In genomic region chr5:37060030-37060429, GRCh38 we compare ENCODE assay signal across 17 cellular contexts.
DNase-seq lines count a peak whose midpoint lies in the region; ATAC-seq and TF ChIP-seq lines count a peak whose summit lies in the region.
"Had no signal": no experiment of that assay in that cellular context is flagged by ENCODE, and none has a peak within 500 bp of the region (broad histone marks: within the 10 kb centered on the region; RNA-seq: fewer than 3 reads in every experiment).

No MANE protein-coding gene starts in this region.

- peaks cover 3% of the 10 kb centered on the region for H3K4me1 Mint-ChIP-seq in activated naive CD8-positive, alpha-beta T cell (ENCODE audit: low read depth)
- H3K4me1 Mint-ChIP-seq in activated naive CD8-positive, alpha-beta T cell treated with anti-CD3 and anti-CD28 coated beads for 36 hours, result no peaks in the 10 kb centered on the region
- H3K4me1 Mint-ChIP-seq in activated naive CD8-positive, alpha-beta T cell treated with anti-CD3 and anti-CD28 coated beads, Interleukin-2, amount 50 U/mL, for 24 hours, result no peaks in the 10 kb centered on the region
- H3K4me1 Mint-ChIP-seq in stimulated activated effector memory CD8-positive, alpha-beta T cell treated with anti-CD3 and anti-CD28 coated beads, Interleukin-12 subunit alpha, Interleukin-12 subunit beta, amount 100 ng/mL, for 72 hours, result no peaks in the 10 kb centered on the region
- H3K4me1 Mint-ChIP-seq: CD8-positive, alpha-beta memory T cell had no signal

- no peak overlapping the region for H3K4me3 Mint-ChIP-seq in activated naive CD8-positive, alpha-beta T cell
- no peak overlapping the region for H3K4me3 Mint-ChIP-seq in activated naive CD8-positive, alpha-beta T cell treated with anti-CD3 and anti-CD28 coated beads for 36 hours
- no peak overlapping the region for H3K4me3 Mint-ChIP-seq in activated naive CD8-positive, alpha-beta T cell treated with anti-CD3 and anti-CD28 coated beads, Interleukin-2, amount 50 U/mL, for 24 hours
- no peak overlapping the region for H3K4me3 Mint-ChIP-seq in stimulated activated effector memory CD8-positive, alpha-beta T cell treated with anti-CD3 and anti-CD28 coated beads, Interleukin-12 subunit alpha, Interleukin-12 subunit beta, amount 100 ng/mL, for 72 hours
- H3K4me3 Mint-ChIP-seq: CD8-positive, alpha-beta memory T cell had no signal

- no peaks in the 10 kb centered on the region for H3K4me1 ChIP-seq in adrenal gland (replicated peaks in 1 of 2)

- H3K4me3 ChIP-seq in adrenal gland, result no peak overlapping the region
- H3K4me3 ChIP-seq: GM12878, GM23248 had no signal

- H3K27me3 ChIP-seq in adrenal gland, result no peaks in the 10 kb centered on the region

- in situ Hi-C loops in G401 (cut with HindIII; ENCODE audit: low sequenced_read_pairs), result no loop called here

- 92 to 100% (median 100%) methylated on average over 1 of the region's 1 CpG for WGBS in adrenal gland, 4 donors

- ATAC-seq in activated naive CD8-positive, alpha-beta T cell treated with anti-CD3 and anti-CD28 coated beads, Interleukin-2, amount 50 U/mL, for 24 hours, result no peak
- ATAC-seq in stimulated activated effector memory CD8-positive, alpha-beta T cell treated with anti-CD3 and anti-CD28 coated beads, Interleukin-12 subunit alpha, Interleukin-12 subunit beta, amount 100 ng/mL, for 72 hours, result no peak
- ATAC-seq: GM12878 had no signal

- no peaks in the 10 kb centered on the region for H3K9me3 ChIP-seq in adrenal gland (replicated peaks in 1 of 3)

- H3K27me3 Mint-ChIP-seq in activated naive CD8-positive, alpha-beta T cell, result no peaks in the 10 kb centered on the region
- no peaks in the 10 kb centered on the region for H3K27me3 Mint-ChIP-seq in activated naive CD8-positive, alpha-beta T cell treated with anti-CD3 and anti-CD28 coated beads for 36 hours
- no peaks in the 10 kb centered on the region for H3K27me3 Mint-ChIP-seq in activated naive CD8-positive, alpha-beta T cell treated with anti-CD3 and anti-CD28 coated beads, Interleukin-2, amount 50 U/mL, for 24 hours

- peak overlapping the region; percentile 46 for H3K27ac Mint-ChIP-seq in activated naive CD8-positive, alpha-beta T cell
- no peak overlapping the region for H3K27ac Mint-ChIP-seq in activated naive CD8-positive, alpha-beta T cell treated with anti-CD3 and anti-CD28 coated beads for 36 hours
- peak overlapping the region; percentile 19 for H3K27ac Mint-ChIP-seq in activated naive CD8-positive, alpha-beta T cell treated with anti-CD3 and anti-CD28 coated beads, Interleukin-2, amount 50 U/mL, for 24 hours
- H3K27ac Mint-ChIP-seq in stimulated activated effector memory CD8-positive, alpha-beta T cell treated with anti-CD3 and anti-CD28 coated beads, Interleukin-12 subunit alpha, Interleukin-12 subunit beta, amount 100 ng/mL, for 72 hours, result peak overlapping the region; percentile 23

- no peak for DNase-seq in activated naive CD8-positive, alpha-beta T cell treated with anti-CD3 and anti-CD28 coated beads for 36 hours
- DNase-seq in activated naive CD8-positive, alpha-beta T cell treated with anti-CD3 and anti-CD28 coated beads, Interleukin-2, amount 50 U/mL, for 24 hours, result no peak
- no peak for DNase-seq in stimulated activated effector memory CD8-positive, alpha-beta T cell treated with anti-CD3 and anti-CD28 coated beads, Interleukin-12 subunit alpha, Interleukin-12 subunit beta, amount 100 ng/mL, for 72 hours (ENCODE audit: low spot score in 2 of 2)
- DNase-seq in G401 (ENCODE audit: low spot score), result no peak
- DNase-seq in adrenal gland, result no peak
- DNase-seq in COLO668 (lab: John Stamatoyannopoulos, UW; ENCODE audit: unreplicated experiment), result no peak
- DNase-seq: C1 segment of cervical spinal cord; Calu3; CD8-positive, alpha-beta memory T cell; COR-L47; DMS53; DMS79 treated with DMSO at 0.1 percent for 48 hours; GM23248; H7; HCEC 1CT had no signal

- H3K36me3 ChIP-seq in adrenal gland (replicated peaks in 1 of 2), result peaks cover 0 to 40% of the 10 kb centered on the region in 2 donors

- H3K9me3 Mint-ChIP-seq in activated naive CD8-positive, alpha-beta T cell (ENCODE audit: low read depth), result no peaks in the 10 kb centered on the region
- H3K9me3 Mint-ChIP-seq in activated naive CD8-positive, alpha-beta T cell treated with anti-CD3 and anti-CD28 coated beads for 36 hours, result no peaks in the 10 kb centered on the region
- no peaks in the 10 kb centered on the region for H3K9me3 Mint-ChIP-seq in activated naive CD8-positive, alpha-beta T cell treated with anti-CD3 and anti-CD28 coated beads, Interleukin-2, amount 50 U/mL, for 24 hours
- H3K9me3 Mint-ChIP-seq in stimulated activated effector memory CD8-positive, alpha-beta T cell treated with anti-CD3 and anti-CD28 coated beads, Interleukin-12 subunit alpha, Interleukin-12 subunit beta, amount 100 ng/mL, for 72 hours, result no peaks in the 10 kb centered on the region
- H3K9me3 Mint-ChIP-seq: CD8-positive, alpha-beta memory T cell had no signal

- no peak for TF ChIP-seq CTCF in adrenal gland (IDR thresholded peaks at IDR 0.05)

- TF ChIP-seq POLR2A in adrenal gland (IDR thresholded peaks at IDR 0.05), result no peak

- intact Hi-C loops in adrenal gland (cut with DNase I), result no loop called here

- H3K36me3 Mint-ChIP-seq in activated naive CD8-positive, alpha-beta T cell, result peaks cover 6% of the 10 kb centered on the region
- peaks cover 7% of the 10 kb centered on the region for H3K36me3 Mint-ChIP-seq in activated naive CD8-positive, alpha-beta T cell treated with anti-CD3 and anti-CD28 coated beads for 36 hours
- H3K36me3 Mint-ChIP-seq in activated naive CD8-positive, alpha-beta T cell treated with anti-CD3 and anti-CD28 coated beads, Interleukin-2, amount 50 U/mL, for 24 hours (ENCODE audit: low read depth), result peaks cover 27% of the 10 kb centered on the region
- peaks cover 96% of the 10 kb centered on the region for H3K36me3 Mint-ChIP-seq in stimulated activated effector memory CD8-positive, alpha-beta T cell treated with anti-CD3 and anti-CD28 coated beads, Interleukin-12 subunit alpha, Interleukin-12 subunit beta, amount 100 ng/mL, for 72 hours

- H3K27ac ChIP-seq in adrenal gland, result no peak overlapping the region
- H3K27ac ChIP-seq: GM23248 had no signal
